26 cellular contexts compared by ENCODE assay signal in genomic region chr7:148058753-148059152, GRCh38.
"Had no signal": no experiment of that assay in that cellular context is flagged by ENCODE, and none has a peak within 500 bp of the region (broad histone marks: within the 10 kb centered on the region; RNA-seq: fewer than 3 reads in every experiment).

No MANE protein-coding gene starts in this region.

- H3K4me3 ChIP-seq: K562, PC-9 had no signal

- H3K27ac ChIP-seq: brain microvascular endothelial cell, PC-9, RWPE1, VCaP had no signal

- ATAC-seq: activated CD8-positive, alpha-beta T cell treated with anti-CD3 and anti-CD28 coated beads for 36 hours; activated T-cell treated with anti-CD3 and anti-CD28 coated beads, Interleukin-2, amount 50 U/mL, for 72 hours; activated T-helper 17 cell treated with anti-CD3 and anti-CD28 coated beads, Interleukin-2, amount 50 U/mL, for 72 hours; K562; Right ventricle myocardium inferior had no signal

- H3K27me3 ChIP-seq: brain microvascular endothelial cell had no signal

- H3K36me3 ChIP-seq: brain microvascular endothelial cell had no signal

- DNase-seq: activated CD4-positive, alpha-beta T cell treated with anti-CD3 and anti-CD28 coated beads for 1 hour; activated CD4-positive, alpha-beta T cell treated with anti-CD3 and anti-CD28 coated beads for 48 hours; activated CD4-positive, alpha-beta T cell treated with anti-CD3 and anti-CD28 coated beads, Interleukin-2, amount 50 U/mL, for 4 hours; activated CD4-positive, CD25-positive, alpha-beta regulatory T cell; activated CD8-positive, alpha-beta T cell treated with anti-CD3 and anti-CD28 coated beads for 36 hours; activated effector memory CD4-positive, alpha-beta T cell treated with anti-CD3 and anti-CD28 coated beads, Interleukin-2, amount 50 U/mL, for 16 hours; activated naive CD4-positive, alpha-beta T cell; activated naive CD4-positive, alpha-beta T cell treated with anti-CD3 and anti-CD28 coated beads, Interleukin-2, amount 50 U/mL, for 16 hours; activated naive CD8-positive, alpha-beta T cell treated with anti-CD3 and anti-CD28 coated beads for 36 hours; activated T-cell treated with anti-CD3 and anti-CD28 coated beads, Interleukin-2, amount 50 U/mL, for 1 hour; activated T-cell treated with anti-CD3 and anti-CD28 coated beads, Interleukin-2, amount 50 U/mL, for 72 hours; amniotic stem cell; aorta; brain microvascular endothelial cell; central memory CD4-positive, alpha-beta T cell; PC-9; SIG-M5; SW 1271; T-helper 1 cell; T-helper 2 cell; T-helper 9 cell had no signal
